ENCODE assay signal across 8 cellular contexts in genomic region chr15:34588046-34588674, GRCh38. TPM values are rescaled to one million over a fixed set of nuclear protein-coding genes. Genes with fewer than 3 reads are reported as not detected.
DNase-seq lines count a peak whose midpoint lies in the region; ATAC-seq, FAIRE-seq and TF ChIP-seq lines count a peak whose summit lies in the region.

No MANE protein-coding gene starts in this region.

- WGBS in small intestine, 3 donors = 13 to 19% (median 15%) methylated on average over 10 of the region's 10 CpGs

- H3K27ac Mint-ChIP-seq in T-helper 2 cell treated with Interferon-gamma antibody and Interleukin-4, amounts not matched to agents 5 μg/mL and 100 μg/mL, for 36 hours = peak overlapping the region; percentile 3
- peak overlapping the region; percentile 67 to 91 (median 79) for H3K27ac Mint-ChIP-seq in brain

- peak overlapping the region; percentile 39 for H3K4me3 ChIP-seq in iPS-15b (ENCODE audit: low read depth, low read length)
- no peak overlapping the region for H3K4me3 ChIP-seq in small intestine (ENCODE audit: low read depth in 1 of 2, low read length in 2 of 2)

- H3K36me3 ChIP-seq in iPS-15b (ENCODE audit: control insufficient read depth, insufficient read depth, low read length) (no peaks in the 10 kb centered on the region), small intestine (ENCODE audit: control insufficient read depth in 2 of 2, insufficient read depth in 2 of 2, low read length in 2 of 2) (no peaks in the 10 kb centered on the region)

- H3K27me3 ChIP-seq in iPS-15b (ENCODE audit: control insufficient read depth, insufficient read depth, low read length) (peaks cover 14% of the 10 kb centered on the region), small intestine (ENCODE audit: control insufficient read depth in 2 of 2, insufficient read depth in 2 of 2, low read length in 2 of 2) (no peaks in the 10 kb centered on the region)

- no peak for FAIRE-seq in small intestine (lab: Jason Lieb, UNC)

- H3K27me3 Mint-ChIP-seq in T-helper 2 cell treated with Interferon-gamma antibody and Interleukin-4, amounts not matched to agents 5 μg/mL and 100 μg/mL, for 36 hours (ENCODE audit: low read depth) = peaks cover 22% of the 10 kb centered on the region
- H3K27me3 Mint-ChIP-seq in brain = peaks cover 7% of the 10 kb centered on the region

- H3K4me1 Mint-ChIP-seq in T-helper 2 cell treated with Interferon-gamma antibody and Interleukin-4, amounts not matched to agents 5 μg/mL and 100 μg/mL, for 36 hours (ENCODE audit: low read depth) = peaks cover 24% of the 10 kb centered on the region
- peaks cover 19% of the 10 kb centered on the region for H3K4me1 Mint-ChIP-seq in brain

- no peak for ATAC-seq in HG03442 (IDR thresholded peaks at IDR 0.05; ENCODE audit: unreplicated experiment)

- no peak overlapping the region for H3K9ac ChIP-seq in iPS-15b (ENCODE audit: low read depth, low read length)

- H3K4me3 Mint-ChIP-seq in T-helper 2 cell treated with Interferon-gamma antibody and Interleukin-4, amounts not matched to agents 5 μg/mL and 100 μg/mL, for 36 hours = peak overlapping the region; percentile 83
- H3K4me3 Mint-ChIP-seq in brain = peak overlapping the region; percentile 82 to 86 (median 83)

- peak; percentile 82 to 84 for TF ChIP-seq CTCF in brain (conservative IDR thresholded peaks at IDR 0.05)

- H3K27ac ChIP-seq in small intestine (ENCODE audit: low read depth in 1 of 2, low read length in 1 of 2) = no peak overlapping the region

- H3K36me3 Mint-ChIP-seq in T-helper 2 cell treated with Interferon-gamma antibody and Interleukin-4, amounts not matched to agents 5 μg/mL and 100 μg/mL, for 36 hours (ENCODE audit: low read depth) = no peaks in the 10 kb centered on the region
- no peaks in the 10 kb centered on the region for H3K36me3 Mint-ChIP-seq in brain

- no peaks in the 10 kb centered on the region for H3K9me3 ChIP-seq in iPS-15b (ENCODE audit: control insufficient read depth, insufficient read depth, low read length)
- no peaks in the 10 kb centered on the region for H3K9me3 ChIP-seq in small intestine (ENCODE audit: control insufficient read depth, low read depth)

- DNase-seq in DMS53 (lab: John Stamatoyannopoulos, UW) (peak; percentile 87), H4 (ENCODE audit: low spot score) (peak; percentile 80), NCI-H1436 (lab: John Stamatoyannopoulos, UW) (peak; percentile 38), small intestine (peak; percentile 63)
- DNase-seq in T-helper 2 cell treated with Interferon-gamma antibody and Interleukin-4, amounts not matched to agents 5 μg/mL and 100 μg/mL, for 36 hours (ENCODE audit: low spot score) = peak; percentile 55

- no peaks in the 10 kb centered on the region for H3K9me3 Mint-ChIP-seq in T-helper 2 cell treated with Interferon-gamma antibody and Interleukin-4, amounts not matched to agents 5 μg/mL and 100 μg/mL, for 36 hours
- H3K9me3 Mint-ChIP-seq in brain = no peaks in the 10 kb centered on the region

- H3K4me1 ChIP-seq in iPS-15b (ENCODE audit: control insufficient read depth, insufficient read depth, low read length) (peaks cover 3% of the 10 kb centered on the region), small intestine (ENCODE audit: control insufficient read depth in 2 of 2, insufficient read depth in 1 of 2, low read depth in 1 of 2, low read length in 1 of 2) (no peaks in the 10 kb centered on the region)

RNA-seq across cellular contexts. Expression of gene GOLGA8B, which starts 4.7 kb away (rescaled TPM):
- 8.3 and 11.1 TPM in 2 replicates for total RNA-seq in H4 (2014; rRNA removed; shearing (Covaris generic))
- polyA plus RNA-seq in brain (ENCODE audit: insufficient read depth, low read depth, low replicate concordance) (0.76 TPM), small intestine (10 to 100 TPM in 2 of 3 donors, 1 to 10 TPM in 1; 7.6 to 55.0 (median 19.7) TPM)
